Comparison of ENCODE assay signal across 24 cellular contexts in the genomic region with DNA sequence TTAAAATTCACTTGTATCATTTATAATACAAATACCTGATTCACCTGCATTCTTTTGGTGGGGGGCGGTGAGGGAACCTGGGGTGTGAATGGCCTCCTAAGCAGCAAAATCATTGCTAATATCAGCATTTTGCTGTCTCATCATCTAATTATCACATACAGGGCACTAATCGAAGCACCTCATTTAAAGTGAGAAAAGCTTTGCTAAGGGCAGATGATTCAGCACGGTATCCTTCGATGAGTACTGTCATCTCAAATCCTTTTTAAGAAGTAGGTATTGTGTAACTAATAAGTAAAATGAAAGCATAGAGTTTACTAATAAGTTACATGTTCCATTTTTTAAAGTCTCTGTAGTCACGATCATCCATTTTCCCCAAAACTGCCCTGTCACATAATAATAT.
DNase-seq lines count a peak whose midpoint lies in the region; ATAC-seq and TF ChIP-seq lines count a peak whose summit lies in the region.
"Had no signal": no experiment of that assay in that cellular context is flagged by ENCODE, and none has a peak within 500 bp of the region (broad histone marks: within the 10 kb centered on the region; RNA-seq: fewer than 3 reads in every experiment).

No MANE protein-coding gene starts in this region.

- H2BK120ac ChIP-seq in mesenchymal stem cell (ENCODE audit: low read depth, low read length): no peak overlapping the region

- H3K18ac ChIP-seq in mesenchymal stem cell (ENCODE audit: low read depth in 1 of 2, low read length in 2 of 2): no peak overlapping the region

- H2BK12ac ChIP-seq in mesenchymal stem cell (ENCODE audit: low read length in 2 of 2): no peak overlapping the region

- ATAC-seq in activated B cell treated with CpG ODN at 0.5 μM for 24 hours (ENCODE audit: low read depth): no peak
- ATAC-seq: A549 had no signal

- POLR2A ChIA-PET in activated B cell treated with CpG ODN at 0.5 μM for 24 hours (lab: Charles Lee): no interaction called here

- no peak overlapping the region for H3K4ac ChIP-seq in mesenchymal stem cell (ENCODE audit: low read depth in 1 of 2, low read length in 2 of 2)

- H2AFZ ChIP-seq in mesenchymal stem cell (ENCODE audit: low read depth, low read length): no peak overlapping the region

- H3K14ac ChIP-seq in mesenchymal stem cell (ENCODE audit: low read length in 2 of 2): no peak overlapping the region

- no peak overlapping the region for H4K8ac ChIP-seq in mesenchymal stem cell (ENCODE audit: low read length)

- WGBS in mesenchymal stem cell: 100% methylated on average over 1 of the region's 5 CpGs

- CTCF ChIA-PET in activated B cell treated with CpG ODN at 0.5 μM for 24 hours (lab: Charles Lee): no interaction called here

- H3K27me3 Mint-ChIP-seq in CD14-positive monocyte (ENCODE audit: low read depth in 3 of 3) (peaks cover 0 to 1% (median 0%) of the 10 kb centered on the region in 3 donors), activated B cell treated with CpG ODN at 0.5 μM for 24 hours (no peaks in the 10 kb centered on the region), endothelial cell (ENCODE audit: unreplicated experiment) (no peaks in the 10 kb centered on the region)
- H3K27me3 Mint-ChIP-seq in activated T-helper 1 cell treated with anti-CD3 and anti-CD28 coated beads, Interleukin-12 subunit alpha, Interleukin-12 subunit beta, Interleukin-2, Interleukin-4 antibody, amounts not matched to agents 30 ng/mL and 10 ng/mL and 1 ng/mL, durations not matched to agents 14 hours and 24 hours and 36 hours (ENCODE audit: insufficient read depth): no peaks in the 10 kb centered on the region
- H3K27me3 Mint-ChIP-seq: activated CD4-positive, alpha-beta T cell treated with anti-CD3 and anti-CD28 coated beads, Interleukin-2, amount 10 ng/mL, durations not matched to agents 7 days and 5 days; activated naive CD4-positive, alpha-beta T cell treated with anti-CD3 and anti-CD28 coated beads, Interleukin-2, amount 10 ng/mL, durations not matched to agents 7 days and 5 days; B cell had no signal

- H3K36me3 Mint-ChIP-seq in CD14-positive monocyte (no peaks in the 10 kb centered on the region), activated B cell treated with CpG ODN at 0.5 μM for 24 hours (ENCODE audit: low read depth) (no peaks in the 10 kb centered on the region), endothelial cell (ENCODE audit: low read depth, unreplicated experiment) (no peaks in the 10 kb centered on the region)
- no peaks in the 10 kb centered on the region for H3K36me3 Mint-ChIP-seq in activated T-helper 1 cell treated with anti-CD3 and anti-CD28 coated beads, Interleukin-12 subunit alpha, Interleukin-12 subunit beta, Interleukin-2, Interleukin-4 antibody, amounts not matched to agents 30 ng/mL and 10 ng/mL and 1 ng/mL, durations not matched to agents 14 hours and 24 hours and 36 hours (ENCODE audit: low read depth)
- H3K36me3 Mint-ChIP-seq: activated naive CD4-positive, alpha-beta T cell treated with anti-CD3 and anti-CD28 coated beads, Interleukin-2, amount 10 ng/mL, durations not matched to agents 7 days and 5 days had no signal

- H3K9ac ChIP-seq in mesenchymal stem cell (ENCODE audit: low read length): peak overlapping the region; percentile 19

- H3K27ac Mint-ChIP-seq in CD14-positive monocyte (peak overlapping the region in 1 of 7 donors; percentile 33), activated B cell treated with CpG ODN at 0.5 μM for 24 hours (peak overlapping the region; percentile 47), endothelial cell (ENCODE audit: unreplicated experiment) (peak overlapping the region; percentile 57)
- H3K27ac Mint-ChIP-seq in activated T-helper 1 cell treated with anti-CD3 and anti-CD28 coated beads, Interleukin-12 subunit alpha, Interleukin-12 subunit beta, Interleukin-2, Interleukin-4 antibody, amounts not matched to agents 30 ng/mL and 10 ng/mL and 1 ng/mL, durations not matched to agents 14 hours and 24 hours and 36 hours: no peak overlapping the region
- H3K27ac Mint-ChIP-seq: activated CD4-positive, alpha-beta T cell treated with anti-CD3 and anti-CD28 coated beads, Interleukin-2, amount 10 ng/mL, durations not matched to agents 7 days and 5 days; activated naive CD4-positive, alpha-beta T cell treated with anti-CD3 and anti-CD28 coated beads, Interleukin-2, amount 10 ng/mL, durations not matched to agents 7 days and 5 days; B cell; T-helper 2 cell treated with Interferon-gamma antibody and Interleukin-4, amounts not matched to agents 5 μg/mL and 100 μg/mL, for 36 hours had no signal

- TF ChIP-seq CTCF in CD14-positive monocyte (IDR thresholded peaks at IDR 0.05) (no peak), activated B cell treated with CpG ODN at 0.5 μM for 24 hours (IDR thresholded peaks at IDR 0.05) (no peak), endothelial cell (IDR thresholded peaks at IDR 0.05; ENCODE audit: unreplicated experiment) (no peak)

- H2BK15ac ChIP-seq in mesenchymal stem cell (ENCODE audit: low read depth, poor library complexity, severe bottlenecking): no peak overlapping the region

- H3K4me3 Mint-ChIP-seq in CD14-positive monocyte (peak overlapping the region; percentile 51 to 63), activated B cell treated with CpG ODN at 0.5 μM for 24 hours (no peak overlapping the region), endothelial cell (ENCODE audit: unreplicated experiment) (no peak overlapping the region)
- H3K4me3 Mint-ChIP-seq in activated T-helper 1 cell treated with anti-CD3 and anti-CD28 coated beads, Interleukin-12 subunit alpha, Interleukin-12 subunit beta, Interleukin-2, Interleukin-4 antibody, amounts not matched to agents 30 ng/mL and 10 ng/mL and 1 ng/mL, durations not matched to agents 14 hours and 24 hours and 36 hours: no peak overlapping the region
- H3K4me3 Mint-ChIP-seq: activated CD4-positive, alpha-beta T cell treated with anti-CD3 and anti-CD28 coated beads, Interleukin-2, amount 10 ng/mL, durations not matched to agents 7 days and 5 days; activated naive CD4-positive, alpha-beta T cell treated with anti-CD3 and anti-CD28 coated beads, Interleukin-2, amount 10 ng/mL, durations not matched to agents 7 days and 5 days; B cell; T-helper 2 cell treated with Interferon-gamma antibody and Interleukin-4, amounts not matched to agents 5 μg/mL and 100 μg/mL, for 36 hours had no signal

- intact Hi-C loops in CD14-positive monocyte (cut with micrococcal nuclease) (no loop called here), activated B cell treated with CpG ODN at 0.5 μM for 24 hours (cut with micrococcal nuclease) (no loop called here)
- intact Hi-C loops in activated T-helper 1 cell treated with anti-CD3 and anti-CD28 coated beads, Interleukin-12 subunit alpha, Interleukin-12 subunit beta, Interleukin-2, Interleukin-4 antibody, amounts not matched to agents 30 ng/mL and 10 ng/mL and 1 ng/mL, durations not matched to agents 14 hours and 24 hours and 36 hours (cut with micrococcal nuclease): no loop called here

- H3K9me3 Mint-ChIP-seq in CD14-positive monocyte (no peaks in the 10 kb centered on the region), activated B cell treated with CpG ODN at 0.5 μM for 24 hours (no peaks in the 10 kb centered on the region), endothelial cell (ENCODE audit: unreplicated experiment) (no peaks in the 10 kb centered on the region)
- peaks cover 5% of the 10 kb centered on the region for H3K9me3 Mint-ChIP-seq in activated T-helper 1 cell treated with anti-CD3 and anti-CD28 coated beads, Interleukin-12 subunit alpha, Interleukin-12 subunit beta, Interleukin-2, Interleukin-4 antibody, amounts not matched to agents 30 ng/mL and 10 ng/mL and 1 ng/mL, durations not matched to agents 14 hours and 24 hours and 36 hours
- H3K9me3 Mint-ChIP-seq: activated CD4-positive, alpha-beta T cell treated with anti-CD3 and anti-CD28 coated beads, Interleukin-2, amount 10 ng/mL, durations not matched to agents 7 days and 5 days; T-helper 2 cell treated with Interferon-gamma antibody and Interleukin-4, amounts not matched to agents 5 μg/mL and 100 μg/mL, for 36 hours had no signal

- no peaks in the 10 kb centered on the region for H3K79me1 ChIP-seq in mesenchymal stem cell (replicated peaks; ENCODE audit: low read length, poor library complexity, severe bottlenecking)

- H3K27ac ChIP-seq in mesenchymal stem cell (ENCODE audit: low read length, poor library complexity, severe bottlenecking): no peak overlapping the region
- H3K27ac ChIP-seq: A549, esophagus muscularis mucosa, gastroesophageal sphincter, lower lobe of right lung, neutrophil, psoas muscle, WERI-Rb-1 had no signal

- H2AK5ac ChIP-seq in mesenchymal stem cell (ENCODE audit: low read length, severe bottlenecking): no peak overlapping the region

- no peak overlapping the region for H4K91ac ChIP-seq in mesenchymal stem cell (ENCODE audit: low read length)

- H3K4me1 Mint-ChIP-seq in CD14-positive monocyte (peaks cover 14% of the 10 kb centered on the region), activated B cell treated with CpG ODN at 0.5 μM for 24 hours (peaks cover 9% of the 10 kb centered on the region), endothelial cell (ENCODE audit: unreplicated experiment) (peaks cover 37% of the 10 kb centered on the region)
- H3K4me1 Mint-ChIP-seq in activated T-helper 1 cell treated with anti-CD3 and anti-CD28 coated beads, Interleukin-12 subunit alpha, Interleukin-12 subunit beta, Interleukin-2, Interleukin-4 antibody, amounts not matched to agents 30 ng/mL and 10 ng/mL and 1 ng/mL, durations not matched to agents 14 hours and 24 hours and 36 hours (ENCODE audit: low read depth): no peaks in the 10 kb centered on the region
- H3K4me1 Mint-ChIP-seq: activated CD4-positive, alpha-beta T cell treated with anti-CD3 and anti-CD28 coated beads, Interleukin-2, amount 10 ng/mL, durations not matched to agents 7 days and 5 days; activated naive CD4-positive, alpha-beta T cell treated with anti-CD3 and anti-CD28 coated beads, Interleukin-2, amount 10 ng/mL, durations not matched to agents 7 days and 5 days had no signal

- H3K9me3 ChIP-seq in mesenchymal stem cell (ENCODE audit: control insufficient read depth, low read length): no peaks in the 10 kb centered on the region
- H3K9me3 ChIP-seq: A549, esophagus muscularis mucosa, gastroesophageal sphincter, lower lobe of right lung, neutrophil, psoas muscle, upper lobe of left lung had no signal

- H3K36me3 ChIP-seq in mesenchymal stem cell (ENCODE audit: control insufficient read depth in 1 of 2, insufficient read depth in 2 of 2, low read depth in 1 of 2, low read length in 2 of 2): no peaks in the 10 kb centered on the region
- H3K36me3 ChIP-seq: esophagus muscularis mucosa, gastroesophageal sphincter, lower lobe of right lung, neutrophil, upper lobe of left lung, WERI-Rb-1 had no signal

- peak overlapping the region; percentile 28 for H3K4me2 ChIP-seq in mesenchymal stem cell (ENCODE audit: low read length, poor library complexity, severe bottlenecking)
- H3K4me2 ChIP-seq: A549 had no signal

- H3K4me3 ChIP-seq in mesenchymal stem cell (ENCODE audit: insufficient read depth in 1 of 2, low read depth in 1 of 2, low read length in 2 of 2): no peak overlapping the region
- H3K4me3 ChIP-seq: A549, esophagus muscularis mucosa, gastroesophageal sphincter, lower lobe of right lung, psoas muscle, upper lobe of left lung had no signal

- H2BK5ac ChIP-seq in mesenchymal stem cell (ENCODE audit: low read depth, low read length, poor library complexity, severe bottlenecking): no peak overlapping the region

- no peak for DNase-seq in CD14-positive monocyte (ENCODE audit: low spot score)
- DNase-seq in activated B cell treated with CpG ODN at 0.5 μM for 24 hours: no peak
- DNase-seq in endothelial cell (ENCODE audit: low spot score): no peak
- DNase-seq in mesenchymal stem cell: peak; percentile 21
- DNase-seq in HuH-7 (ENCODE audit: low spot score): no peak
- DNase-seq in medulla oblongata (ENCODE audit: extremely low spot score): no peak
- DNase-seq in globus pallidus (ENCODE audit: low spot score): no peak
- DNase-seq in activated T-helper 1 cell treated with anti-CD3 and anti-CD28 coated beads, Interleukin-12 subunit alpha, Interleukin-12 subunit beta, Interleukin-2, Interleukin-4 antibody, amounts not matched to agents 30 ng/mL and 10 ng/mL and 1 ng/mL, durations not matched to agents 14 hours and 24 hours and 36 hours (ENCODE audit: low spot score): no peak
- DNase-seq: activated CD4-positive, alpha-beta T cell treated with anti-CD3 and anti-CD28 coated beads, Interleukin-2, amount 10 ng/mL, durations not matched to agents 7 days and 5 days; activated naive CD4-positive, alpha-beta T cell treated with anti-CD3 and anti-CD28 coated beads, Interleukin-2, amount 10 ng/mL, durations not matched to agents 7 days and 5 days; cerebellar nuclear complex; DMS79; KG1; lower lobe of right lung; NCI-H187 treated with DMSO at 0.1 percent for 48 hours; WERI-Rb-1 had no signal

- peaks cover 7% of the 10 kb centered on the region for H3K4me1 ChIP-seq in mesenchymal stem cell (ENCODE audit: control insufficient read depth, insufficient read depth, low read depth, low read length)
- H3K4me1 ChIP-seq: A549, esophagus muscularis mucosa, lower lobe of right lung, psoas muscle had no signal

- no peak overlapping the region for H3K23ac ChIP-seq in mesenchymal stem cell (ENCODE audit: low read length in 2 of 2)

- no peaks in the 10 kb centered on the region for H3K27me3 ChIP-seq in mesenchymal stem cell (ENCODE audit: control insufficient read depth in 1 of 2, insufficient read depth in 1 of 2, low read length in 2 of 2)
- H3K27me3 ChIP-seq: esophagus muscularis mucosa, gastroesophageal sphincter, neutrophil, upper lobe of left lung had no signal

Comparison
In these comparisons a context has a peak if more than half of its experiments do, and no peak if none do; other contexts are left out.
1. H3K4me3 Mint-ChIP-seq: peak in CD14-positive monocyte (2 of 2); none in activated B cell treated with CpG ODN at 0.5 μM for 24 hours (single experiment), endothelial cell (single experiment) and activated T-helper 1 cell treated with anti-CD3 and anti-CD28 coated beads, Interleukin-12 subunit alpha, Interleukin-12 subunit beta, Interleukin-2, Interleukin-4 antibody, amounts not matched to agents 30 ng/mL and 10 ng/mL and 1 ng/mL, durations not matched to agents 14 hours and 24 hours and 36 hours (single experiment).